ENCODE assay signal across 1 cellular context in the genomic region with DNA sequence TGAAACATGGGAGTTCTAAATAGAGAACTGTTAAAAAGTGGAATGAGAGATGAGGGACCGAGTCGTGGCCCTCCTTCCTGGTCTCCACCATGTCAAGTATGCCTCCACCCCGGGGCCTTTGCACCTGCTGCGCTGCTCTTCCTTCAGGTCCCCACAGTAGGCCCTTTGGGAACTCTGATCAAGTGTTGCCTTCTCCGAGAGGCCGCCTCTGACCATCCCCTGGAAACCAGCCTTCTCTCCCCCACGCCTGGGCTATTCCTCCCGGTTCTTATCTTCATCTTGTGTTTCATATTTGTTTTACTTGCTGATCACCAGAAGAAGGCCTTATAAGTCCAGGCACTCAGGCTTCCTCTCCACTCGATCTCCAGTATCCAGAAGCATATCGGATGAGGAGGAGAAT.
TF ChIP-seq lines count a peak whose summit lies in the region.

No MANE protein-coding gene starts in this region.

TF ChIP-seq in HEK293, 187 proteins besides CTCF, POLR2A, EP300 and RAD21 (continued from another document):
- no peak for TF ChIP-seq ZNF843 (tag by site-specific recombination; IDR thresholded peaks at IDR 0.05)
TF ChIP-seq in HEK293: peak in this region for 1.
